In genomic region chr2:109614715-109615636, GRCh38 we compare ENCODE assay signal across 10 cellular contexts. TPM values are rescaled to one million over a fixed set of nuclear protein-coding genes. Genes with fewer than 3 reads are reported as not detected.
DNase-seq lines count a peak whose midpoint lies in the region; ATAC-seq and TF ChIP-seq lines count a peak whose summit lies in the region.
"Had no signal": no experiment of that assay in that cellular context is flagged by ENCODE, and none has a peak within 500 bp of the region (broad histone marks: within the 10 kb centered on the region; RNA-seq: fewer than 3 reads in every experiment).

No MANE protein-coding gene starts in this region.

- CTCF ChIA-PET in GM10248 (lab: Yijun Ruan, JAX), result interaction anchor here (0.7 to 1.4 kb wide), 2 partner anchors 13 to 121 kb away, joined by 3 to 4 read pairs; no protein-coding TSS in a partner anchor

- TF ChIP-seq POLR2A in gastrocnemius medialis (IDR thresholded peaks at IDR 0.05), result no peak

- no peak overlapping the region for H3K27ac Mint-ChIP-seq in T-helper 17 cell
- H3K27ac Mint-ChIP-seq: activated B cell treated with CpG ODN at 0.5 μM for 24 hours had no signal

- DNase-seq in NCI-H1417 (lab: John Stamatoyannopoulos, UW) (peak in 2 of 3 experiments; percentile 67 to 81), NCI-H1417 treated with DMSO at 0.1 percent for 48 hours (lab: John Stamatoyannopoulos, UW) (no peak), T-helper 17 cell (peak in 2 of 3 donors; percentile 8 to 10), left ventricle myocardium inferior (peak; percentile 20), gastrocnemius medialis (no peak), COLO829 (ENCODE audit: low spot score) (no peak), GM10248 (ENCODE audit: extremely low spot score) (no peak)
- DNase-seq: DND-41 had no signal

- intact Hi-C loops in left ventricle myocardium inferior (cut with micrococcal nuclease) (loop anchor here (10.0 kb wide), 1 partner anchor 70 kb away; no protein-coding TSS in a partner anchor), gastrocnemius medialis (cut with DNase I; ENCODE audit: low total_unique reads) (loop anchor here (5.0 kb wide), 3 partner anchors 53 to 112 kb away; no protein-coding TSS in a partner anchor)

- H3K4me3 Mint-ChIP-seq in T-helper 17 cell, result peak overlapping the region; percentile 31

- H3K36me3 Mint-ChIP-seq in T-helper 17 cell (ENCODE audit: low read depth), result peaks cover 2% of the 10 kb centered on the region

- peak overlapping the region; percentile 98 for H3K27ac ChIP-seq in left ventricle myocardium inferior (replicated peaks)
- peak overlapping the region; percentile 83 to 98 (median 95) for H3K27ac ChIP-seq in gastrocnemius medialis

- TF ChIP-seq CTCF in left ventricle myocardium inferior (IDR thresholded peaks at IDR 0.05; ENCODE audit: borderline replicate concordance) (no peak), gastrocnemius medialis (IDR thresholded peaks at IDR 0.05 in 4 of 5, conservative IDR thresholded peaks at IDR 0.05 in 1 of 5) (no peak), GM10248 (IDR thresholded peaks at IDR 0.05; ENCODE audit: control extremely low read depth, extremely low read depth, low read depth, missing control alignments) (no peak)

- H3K4me1 Mint-ChIP-seq in T-helper 17 cell, result peaks cover 8% of the 10 kb centered on the region

- ATAC-seq in T-helper 17 cell (no peak), gastrocnemius medialis (no peak), GM19351 (IDR thresholded peaks at IDR 0.05; ENCODE audit: unreplicated experiment) (no peak)

- H3K4me3 ChIP-seq in left ventricle myocardium inferior (peak overlapping the region; percentile 82), gastrocnemius medialis (peak overlapping the region; percentile 66 to 83 (median 70))

- H3K27me3 Mint-ChIP-seq in T-helper 17 cell, result peaks cover 45% of the 10 kb centered on the region

- H3K4me1 ChIP-seq in left ventricle myocardium inferior, result peaks cover 53% of the 10 kb centered on the region
- peaks cover 15 to 23% of the 10 kb centered on the region in 2 donors for H3K4me1 ChIP-seq in gastrocnemius medialis

- POLR2A ChIA-PET in GM10248 (lab: Yijun Ruan, JAX), result no interaction called here

- H3K27me3 ChIP-seq in left ventricle myocardium inferior (ENCODE audit: low read depth), result no peaks in the 10 kb centered on the region
- no peaks in the 10 kb centered on the region for H3K27me3 ChIP-seq in gastrocnemius medialis

- H3K36me3 ChIP-seq in left ventricle myocardium inferior (no peaks in the 10 kb centered on the region), gastrocnemius medialis (no peaks in the 10 kb centered on the region)

- peaks cover 3% of the 10 kb centered on the region for H3K9me3 ChIP-seq in T-helper 17 cell (ENCODE audit: control insufficient read depth, low read length, poor library complexity, severe bottlenecking)
- no peaks in the 10 kb centered on the region for H3K9me3 ChIP-seq in left ventricle myocardium inferior (replicated peaks)
- H3K9me3 ChIP-seq in gastrocnemius medialis, result no peaks in the 10 kb centered on the region

- in situ Hi-C loops in gastrocnemius medialis (cut with MboI; ENCODE audit: low sequenced_read_pairs in 4 of 4), result no loop called here

RNA-seq across cellular contexts. Expression of gene SOWAHC, which starts 0.8 kb away (rescaled TPM):
- total RNA-seq in T-helper 17 cell (1 to 10 TPM; 1.1 to 1.3 TPM), left ventricle myocardium inferior (2.3 TPM), gastrocnemius medialis (1 to 10 TPM in 1 of 4 donors, under 1 TPM in 3; 0.75 to 1.4 (median 0.96) TPM)
- total RNA-seq: activated B cell treated with CpG ODN at 0.5 μM for 24 hours had no signal

RNA-seq across cellular contexts. Expression of gene SEPTIN10, which starts 1.2 kb away (rescaled TPM):
- 1 to 10 TPM; 3.9 to 6.2 TPM for total RNA-seq in T-helper 17 cell
- 55.4 TPM for total RNA-seq in left ventricle myocardium inferior
- 10 to 100 TPM; 22.3 to 39.4 (median 29.6) TPM for total RNA-seq in gastrocnemius medialis

Comparison
In these comparisons a context has a peak if more than half of its experiments do, and no peak if none do; other contexts are left out.
1. DNase-seq: peak in NCI-H1417 (2 of 3), T-helper 17 cell (2 of 3) and left ventricle myocardium inferior (single experiment); none in NCI-H1417 treated with DMSO at 0.1 percent for 48 hours (single experiment), gastrocnemius medialis (0 of 2), COLO829 (single experiment) and GM10248 (single experiment).